In the genomic region with DNA sequence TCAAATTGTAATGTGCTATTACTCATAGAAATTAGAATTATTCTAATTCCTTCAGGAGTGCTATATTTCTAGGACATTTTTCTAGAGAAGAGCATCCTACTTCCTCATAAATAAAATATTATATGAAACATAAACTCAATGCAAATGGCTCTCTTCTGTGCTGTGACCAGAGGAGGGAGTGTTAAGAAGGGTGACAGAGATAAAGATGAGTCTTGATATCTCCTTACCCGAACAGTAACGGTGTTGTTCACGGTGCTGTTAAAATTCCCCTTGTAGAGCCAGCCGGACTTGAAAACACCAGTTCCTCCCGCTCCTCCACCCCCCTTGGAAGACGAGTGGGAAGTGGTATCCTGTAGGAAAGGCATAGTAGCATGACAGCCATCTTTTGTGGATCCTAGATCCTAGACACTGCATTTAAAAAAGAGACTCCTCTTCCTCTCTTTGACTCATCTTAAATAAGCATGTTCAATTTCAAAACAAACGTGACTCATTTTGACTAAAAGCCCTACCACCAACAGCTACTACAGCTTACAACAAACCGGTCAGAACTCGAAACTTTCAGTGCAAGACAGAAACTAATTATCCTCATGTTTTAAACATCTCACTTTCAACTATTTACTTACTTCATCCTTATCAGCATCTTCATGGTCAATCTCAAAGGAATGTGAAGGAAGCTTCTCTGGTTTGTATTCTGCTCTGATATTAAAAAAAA, we compare ENCODE assay signal across 8 cellular contexts.
DNase-seq lines count a peak whose midpoint lies in the region; ATAC-seq lines count a peak whose summit lies in the region.

No MANE protein-coding gene starts in this region.

- ATAC-seq in GM18519 (IDR thresholded peaks at IDR 0.05; ENCODE audit: low FRiP score, unreplicated experiment) = peak; percentile 92
- ATAC-seq in HG02759 (IDR thresholded peaks at IDR 0.05; ENCODE audit: unreplicated experiment) = peak; percentile 86

- DNase-seq in RPMI7951 (ENCODE audit: low read depth) (peak; percentile 78), iris pigment epithelial cell (ENCODE audit: low read depth) (peak; percentile 95), HK-2 (ENCODE audit: unreplicated experiment) (no peak), anterior cingulate cortex (lab: John Stamatoyannopoulos, UW) (no peak), T1000 (lab: John Stamatoyannopoulos, UW) (no peak)
- DNase-seq in NK-92 treated with Interleukin-12 subunit alpha and Interleukin-12 subunit beta, amount 100 ng/mL, for 24 hours (lab: John Stamatoyannopoulos, UW) = no peak

Comparison
In these comparisons a context has a peak if more than half of its experiments do, and no peak if none do; other contexts are left out.
1. DNase-seq: peak in RPMI7951 (single experiment) and iris pigment epithelial cell (single experiment); none in NK-92 treated with Interleukin-12 subunit alpha and Interleukin-12 subunit beta, amount 100 ng/mL, for 24 hours (single experiment), HK-2 (single experiment), anterior cingulate cortex (0 of 58) and T1000 (single experiment).